Comparison of ENCODE assay signal across 24 cellular contexts in the genomic region with DNA sequence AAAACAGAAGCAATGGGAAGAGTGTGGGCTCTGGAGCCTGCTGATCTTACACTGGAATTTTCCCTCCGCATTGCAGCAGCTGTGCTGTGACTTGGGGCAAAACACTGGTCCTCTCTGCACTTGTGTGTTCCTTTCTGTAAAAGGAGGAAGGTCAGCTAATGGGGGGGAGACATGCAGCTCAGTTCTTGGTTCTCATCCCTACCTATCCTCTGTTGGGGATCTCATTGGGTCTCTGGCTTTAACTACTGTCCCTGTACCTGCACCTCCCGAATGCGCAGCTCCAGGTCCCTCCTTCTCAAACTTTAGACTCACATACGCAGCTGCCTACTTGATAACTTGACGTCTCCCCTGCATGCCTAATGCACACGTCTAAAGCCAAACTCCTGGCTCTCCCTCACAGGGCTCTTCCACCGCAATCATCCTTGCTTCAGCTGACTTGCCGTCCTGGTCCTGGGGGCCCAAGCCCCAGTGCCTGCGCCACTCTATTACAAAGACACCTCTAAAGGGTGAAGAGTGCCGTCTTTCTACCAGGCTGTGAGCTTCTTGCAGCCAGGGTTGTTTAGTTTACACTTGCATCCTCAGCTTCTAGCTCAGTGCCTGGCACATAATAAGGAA. TPM values are rescaled to one million over a fixed set of nuclear protein-coding genes. Genes with fewer than 3 reads are reported as not detected.
DNase-seq lines count a peak whose midpoint lies in the region; ATAC-seq and TF ChIP-seq lines count a peak whose summit lies in the region.
"Had no signal": no experiment of that assay in that cellular context is flagged by ENCODE, and none has a peak within 500 bp of the region (broad histone marks: within the 10 kb centered on the region; RNA-seq: fewer than 3 reads in every experiment).

No MANE protein-coding gene starts in this region.

- H3K27ac Mint-ChIP-seq in activated CD8-positive, alpha-beta memory T cell treated with anti-CD3 and anti-CD28 coated beads, Interleukin-2, amount 10 ng/mL, durations not matched to agents 7 days and 5 days, result no peak overlapping the region
- peak overlapping the region; percentile 71; the same call in 1 of the 2 replicates for H3K27ac Mint-ChIP-seq in HFFc6
- peak overlapping the region; percentile 21 for H3K27ac Mint-ChIP-seq in stimulated activated effector memory CD8-positive, alpha-beta T cell treated with anti-CD3 and anti-CD28 coated beads, Interleukin-12 subunit alpha, Interleukin-12 subunit beta, amount 100 ng/mL, for 72 hours
- H3K27ac Mint-ChIP-seq: activated CD4-positive, alpha-beta T cell treated with anti-CD3 and anti-CD28 coated beads, Interleukin-2, amount 10 ng/mL, durations not matched to agents 7 days and 5 days; activated naive CD8-positive, alpha-beta T cell treated with anti-CD3 and anti-CD28 coated beads for 36 hours had no signal

- H3K4me1 Mint-ChIP-seq in activated CD8-positive, alpha-beta memory T cell treated with anti-CD3 and anti-CD28 coated beads, Interleukin-2, amount 10 ng/mL, durations not matched to agents 7 days and 5 days, result peaks cover 6% of the 10 kb centered on the region
- H3K4me1 Mint-ChIP-seq in HFFc6 (ENCODE audit: low read depth), result peaks cover 35% of the 10 kb centered on the region
- peaks cover 5% of the 10 kb centered on the region for H3K4me1 Mint-ChIP-seq in stimulated activated effector memory CD8-positive, alpha-beta T cell treated with anti-CD3 and anti-CD28 coated beads, Interleukin-12 subunit alpha, Interleukin-12 subunit beta, amount 100 ng/mL, for 72 hours

- H3K27me3 Mint-ChIP-seq in activated CD8-positive, alpha-beta memory T cell treated with anti-CD3 and anti-CD28 coated beads, Interleukin-2, amount 10 ng/mL, durations not matched to agents 7 days and 5 days, result no peaks in the 10 kb centered on the region
- no peaks in the 10 kb centered on the region; the same call in 1 of the 2 replicates for H3K27me3 Mint-ChIP-seq in HFFc6 (ENCODE audit: insufficient read depth)
- H3K27me3 Mint-ChIP-seq: activated CD4-positive, alpha-beta T cell treated with anti-CD3 and anti-CD28 coated beads, Interleukin-2, amount 10 ng/mL, durations not matched to agents 7 days and 5 days; activated naive CD8-positive, alpha-beta T cell treated with anti-CD3 and anti-CD28 coated beads for 36 hours; stimulated activated naive CD8-positive, alpha-beta T cell treated with anti-CD3 and anti-CD28 coated beads, Interleukin-15, amount 100 ng/mL, for 72 hours had no signal

- no peak for TF ChIP-seq POLR2A in Peyer's patch (IDR thresholded peaks at IDR 0.05)

- H3K4me3 ChIP-seq in Peyer's patch, result no peak overlapping the region
- H3K4me3 ChIP-seq: A549, ovary, right lobe of liver, SK-N-MC, thyroid gland had no signal

- TF ChIP-seq CTCF in HFFc6 (IDR thresholded peaks at IDR 0.05) (no peak), Peyer's patch (IDR thresholded peaks at IDR 0.05) (no peak)

- H3K4me1 ChIP-seq in Peyer's patch, result no peaks in the 10 kb centered on the region
- H3K4me1 ChIP-seq: A549, right lobe of liver had no signal

- no peak for ATAC-seq in activated CD8-positive, alpha-beta memory T cell treated with anti-CD3 and anti-CD28 coated beads, Interleukin-2, amount 10 ng/mL, durations not matched to agents 7 days and 5 days
- ATAC-seq in stimulated activated effector memory CD8-positive, alpha-beta T cell treated with anti-CD3 and anti-CD28 coated beads, Interleukin-12 subunit alpha, Interleukin-12 subunit beta, amount 100 ng/mL, for 72 hours, result no peak
- ATAC-seq: stimulated activated naive CD8-positive, alpha-beta T cell treated with anti-CD3 and anti-CD28 coated beads, Interleukin-15, amount 100 ng/mL, for 72 hours had no signal

- H3K27ac ChIP-seq in Peyer's patch, result no peak overlapping the region
- H3K27ac ChIP-seq: A549, ovary, SK-N-MC had no signal

- no peaks in the 10 kb centered on the region for H3K9me3 ChIP-seq in Peyer's patch
- H3K9me3 ChIP-seq: A549, ovary, right lobe of liver, thyroid gland had no signal

- no peaks in the 10 kb centered on the region for H3K27me3 ChIP-seq in Peyer's patch
- H3K27me3 ChIP-seq: ovary, right lobe of liver, thyroid gland had no signal

- peaks cover 0 to 42% (median 0%) of the 10 kb centered on the region in 3 donors for H3K36me3 ChIP-seq in Peyer's patch
- H3K36me3 ChIP-seq: ovary had no signal

- CTCF ChIA-PET in activated CD8-positive, alpha-beta memory T cell treated with anti-CD3 and anti-CD28 coated beads, Interleukin-2, amount 10 ng/mL, durations not matched to agents 7 days and 5 days (lab: Charles Lee), result interaction anchor here (0.8 to 1.3 kb wide), 2 partner anchors 11 to 48 kb away, joined by 3 to 4 read pairs; no protein-coding TSS in a partner anchor

- H3K36me3 Mint-ChIP-seq in activated CD8-positive, alpha-beta memory T cell treated with anti-CD3 and anti-CD28 coated beads, Interleukin-2, amount 10 ng/mL, durations not matched to agents 7 days and 5 days, result peaks cover 21% of the 10 kb centered on the region
- H3K36me3 Mint-ChIP-seq in HFFc6 (ENCODE audit: low read depth), result peaks cover 40% of the 10 kb centered on the region
- H3K36me3 Mint-ChIP-seq in stimulated activated effector memory CD8-positive, alpha-beta T cell treated with anti-CD3 and anti-CD28 coated beads, Interleukin-12 subunit alpha, Interleukin-12 subunit beta, amount 100 ng/mL, for 72 hours, result peaks cover 50% of the 10 kb centered on the region

- no peak overlapping the region for H3K4me3 Mint-ChIP-seq in activated CD8-positive, alpha-beta memory T cell treated with anti-CD3 and anti-CD28 coated beads, Interleukin-2, amount 10 ng/mL, durations not matched to agents 7 days and 5 days
- no peak overlapping the region for H3K4me3 Mint-ChIP-seq in HFFc6
- no peak overlapping the region for H3K4me3 Mint-ChIP-seq in stimulated activated effector memory CD8-positive, alpha-beta T cell treated with anti-CD3 and anti-CD28 coated beads, Interleukin-12 subunit alpha, Interleukin-12 subunit beta, amount 100 ng/mL, for 72 hours
- H3K4me3 Mint-ChIP-seq: activated CD4-positive, alpha-beta T cell treated with anti-CD3 and anti-CD28 coated beads, Interleukin-2, amount 10 ng/mL, durations not matched to agents 7 days and 5 days; activated naive CD8-positive, alpha-beta T cell treated with anti-CD3 and anti-CD28 coated beads for 36 hours; stimulated activated naive CD8-positive, alpha-beta T cell treated with anti-CD3 and anti-CD28 coated beads, Interleukin-15, amount 100 ng/mL, for 72 hours had no signal

- no peaks in the 10 kb centered on the region for H3K9me3 Mint-ChIP-seq in activated CD8-positive, alpha-beta memory T cell treated with anti-CD3 and anti-CD28 coated beads, Interleukin-2, amount 10 ng/mL, durations not matched to agents 7 days and 5 days (ENCODE audit: low read depth)
- H3K9me3 Mint-ChIP-seq in HFFc6, result no peaks in the 10 kb centered on the region
- no peaks in the 10 kb centered on the region for H3K9me3 Mint-ChIP-seq in stimulated activated effector memory CD8-positive, alpha-beta T cell treated with anti-CD3 and anti-CD28 coated beads, Interleukin-12 subunit alpha, Interleukin-12 subunit beta, amount 100 ng/mL, for 72 hours
- H3K9me3 Mint-ChIP-seq: activated CD4-positive, alpha-beta T cell treated with anti-CD3 and anti-CD28 coated beads, Interleukin-2, amount 10 ng/mL, durations not matched to agents 7 days and 5 days; activated naive CD8-positive, alpha-beta T cell treated with anti-CD3 and anti-CD28 coated beads for 36 hours; stimulated activated naive CD8-positive, alpha-beta T cell treated with anti-CD3 and anti-CD28 coated beads, Interleukin-15, amount 100 ng/mL, for 72 hours had no signal

- DNase-seq in activated CD8-positive, alpha-beta memory T cell treated with anti-CD3 and anti-CD28 coated beads, Interleukin-2, amount 50 U/mL, for 48 hours, result peak; percentile 38
- no peak for DNase-seq in activated CD8-positive, alpha-beta memory T cell treated with anti-CD3 and anti-CD28 coated beads, Interleukin-2, amount 10 ng/mL, durations not matched to agents 7 days and 5 days
- no peak for DNase-seq in HFFc6
- peak; percentile 59 for DNase-seq in mesenteric fat pad (ENCODE audit: low spot score)
- DNase-seq in stimulated activated effector memory CD8-positive, alpha-beta T cell treated with anti-CD3 and anti-CD28 coated beads, Interleukin-12 subunit alpha, Interleukin-12 subunit beta, amount 100 ng/mL, for 72 hours (ENCODE audit: low spot score in 2 of 2), result no peak
- no peak for DNase-seq in NCI-H69 (lab: John Stamatoyannopoulos, UW)
- DNase-seq in Peyer's patch, result no peak
- no peak for DNase-seq in stimulated activated CD4-positive, alpha-beta T cell treated with anti-CD3 and anti-CD28 coated beads, Interleukin-4, amount 100 ng/mL, for 24 hours
- DNase-seq: activated CD4-positive, alpha-beta T cell treated with anti-CD3 and anti-CD28 coated beads, Interleukin-2, amount 10 ng/mL, durations not matched to agents 7 days and 5 days; activated effector memory CD4-positive, alpha-beta T cell treated with Interleukin-2 at 50 U/mL for 16 hours; activated naive CD8-positive, alpha-beta T cell treated with anti-CD3 and anti-CD28 coated beads for 36 hours; C1 segment of cervical spinal cord; cerebellar nuclear complex; mesenchymal stem cell; NCI-H1092; NCI-H187 treated with DMSO at 0.1 percent for 48 hours; NCI-H526 treated with DMSO at 0.1 percent for 48 hours; ovary; right lobe of liver; stimulated activated CD4-positive, alpha-beta T cell treated with anti-CD3 and anti-CD28 coated beads, Interleukin-15, amount 100 ng/mL, for 24 hours; thyroid gland had no signal

RNA-seq across cellular contexts. Expression of gene TMEM44, which starts 5.9 kb away (rescaled TPM):
- 10 to 100 TPM; 15.3 to 15.9 TPM for total RNA-seq in activated CD8-positive, alpha-beta memory T cell treated with anti-CD3 and anti-CD28 coated beads, Interleukin-2, amount 10 ng/mL, durations not matched to agents 7 days and 5 days
- total RNA-seq in HFFc6 (2021; fragmentation: NEBNext Ultra II Directional; extraction: Animal tissue kit (Norgen Biotek cat#: 25700)), result 10 to 100 TPM; 11.8 to 14.0 (median 13.2) TPM
- total RNA-seq in mesenteric fat pad, result 12.4 TPM
- total RNA-seq in Peyer's patch, result 10 to 100 TPM in 3 of 4 donors, 1 to 10 TPM in 1; 7.7 to 51.2 (median 23.5) TPM

RNA-seq across cellular contexts. Expression of gene LSG1, which starts 32.9 kb away (rescaled TPM):
- 10 to 100 TPM; 42.8 to 58.7 TPM for total RNA-seq in activated CD8-positive, alpha-beta memory T cell treated with anti-CD3 and anti-CD28 coated beads, Interleukin-2, amount 10 ng/mL, durations not matched to agents 7 days and 5 days
- total RNA-seq in HFFc6 (2021; fragmentation: NEBNext Ultra II Directional; extraction: Animal tissue kit (Norgen Biotek cat#: 25700)), result 10 to 100 TPM; 26.4 to 31.7 (median 29.3) TPM
- total RNA-seq in mesenteric fat pad (37.6 TPM), Peyer's patch (100 to 1,000 TPM in 1 of 4 donors, 10 to 100 TPM in 3; 42.9 to 120 (median 81.9) TPM)

RNA-seq across cellular contexts. Expression of gene FAM43A, which starts 46.6 kb away (rescaled TPM):
- 10 to 100 TPM in 1 of 2 experiments, 1 to 10 TPM in 1; 1.6 to 10.0 TPM for total RNA-seq in activated CD8-positive, alpha-beta memory T cell treated with anti-CD3 and anti-CD28 coated beads, Interleukin-2, amount 10 ng/mL, durations not matched to agents 7 days and 5 days
- 10 to 100 TPM; 10.6 to 28.5 (median 11.6) TPM for total RNA-seq in HFFc6 (2021; fragmentation: NEBNext Ultra II Directional; extraction: Animal tissue kit (Norgen Biotek cat#: 25700))
- total RNA-seq in mesenteric fat pad (22.3 TPM), Peyer's patch (10 to 100 TPM in 1 of 4 donors, 1 to 10 TPM in 3; 4.1 to 27.5 (median 8.9) TPM)

Comparison
In these comparisons a context has a peak if more than half of its experiments do, and no peak if none do; other contexts are left out.
1. DNase-seq: peak in activated CD8-positive, alpha-beta memory T cell treated with anti-CD3 and anti-CD28 coated beads, Interleukin-2, amount 50 U/mL, for 48 hours (single experiment) and mesenteric fat pad (single experiment); none in activated CD8-positive, alpha-beta memory T cell treated with anti-CD3 and anti-CD28 coated beads, Interleukin-2, amount 10 ng/mL, durations not matched to agents 7 days and 5 days (single experiment), HFFc6 (single experiment), stimulated activated effector memory CD8-positive, alpha-beta T cell treated with anti-CD3 and anti-CD28 coated beads, Interleukin-12 subunit alpha, Interleukin-12 subunit beta, amount 100 ng/mL, for 72 hours (0 of 2), NCI-H69 (single experiment), Peyer's patch (0 of 3) and stimulated activated CD4-positive, alpha-beta T cell treated with anti-CD3 and anti-CD28 coated beads, Interleukin-4, amount 100 ng/mL, for 24 hours (single experiment).